Comparison of ENCODE assay signal across 8 cellular contexts in the genomic region with DNA sequence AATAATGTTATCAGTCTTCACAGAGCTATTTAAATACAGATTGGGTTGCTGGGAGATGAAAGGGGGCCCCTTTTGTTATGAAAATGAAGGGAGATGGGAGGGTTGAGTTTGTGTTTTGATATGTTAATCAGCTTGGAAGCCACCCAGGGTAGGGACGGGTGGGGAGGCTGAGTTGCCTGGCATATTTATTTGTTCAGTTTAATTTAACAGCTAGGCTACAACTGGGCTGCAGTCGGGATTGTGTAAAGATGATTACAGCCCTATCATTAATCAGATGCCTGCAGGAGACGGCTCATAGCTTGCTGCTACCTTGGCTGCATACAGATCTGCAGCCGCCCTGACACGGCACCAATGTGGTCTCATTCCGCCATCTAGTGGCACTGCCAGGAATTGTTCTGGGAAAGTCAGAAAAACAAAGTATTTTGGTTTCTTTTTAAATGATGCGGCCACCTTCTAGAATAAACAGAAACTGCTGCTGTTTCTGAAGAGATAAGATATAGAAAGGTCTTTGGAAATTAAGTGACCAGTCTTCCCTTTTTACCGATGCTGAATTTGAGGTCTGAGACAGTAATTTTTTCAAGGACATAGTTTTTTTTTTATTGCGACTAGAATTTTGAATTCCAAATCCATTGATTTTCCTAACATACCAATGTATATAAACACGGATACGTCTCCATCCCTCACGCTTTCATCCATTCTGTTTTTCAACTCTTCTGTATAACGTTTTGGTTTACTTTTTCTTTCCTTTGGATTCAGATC.
DNase-seq lines count a peak whose midpoint lies in the region; ATAC-seq lines count a peak whose summit lies in the region.

No MANE protein-coding gene starts in this region.

- DNase-seq in Caki2 (ENCODE audit: low read depth) (peak; percentile 44), HT-29 (ENCODE audit: low spot score) (peak; percentile 67), SK-N-MC (ENCODE audit: low read depth, low spot score) (peak; percentile 72), left cardiac atrium (peak; percentile 65), posterior vena cava (ENCODE audit: low spot score) (peak; percentile 89), ureter (ENCODE audit: low spot score) (peak; percentile 79)
- peak; percentile 34 for DNase-seq in activated naive CD8-positive, alpha-beta T cell treated with anti-CD3 and anti-CD28 coated beads, Interleukin-2, amount 50 U/mL, for 16 hours (ENCODE audit: low read depth, low spot score)

- H3K27ac ChIP-seq in SK-N-MC, result no peak overlapping the region

- in situ Hi-C loops in Caki2 (cut with HindIII; ENCODE audit: low pct_unique_long_range_greater_than_20kb, low sequenced_read_pairs), result no loop called here

- intact Hi-C loops in left cardiac atrium (cut with DNase I) (loop anchor here in 1 of 2 donors (2.0 kb wide), 1 partner anchor 230 kb away; no protein-coding TSS in a partner anchor), posterior vena cava (cut with DNase I) (no loop called here)

- H3K4me3 ChIP-seq in SK-N-MC, result peak overlapping the region; percentile 72

- ATAC-seq in left cardiac atrium, result peak; percentile 86 to 96
- ATAC-seq in HG03571 (IDR thresholded peaks at IDR 0.05; ENCODE audit: unreplicated experiment), result no peak

- peak overlapping the region; percentile 48 for H3K9ac ChIP-seq in SK-N-MC (ENCODE audit: insufficient read length)

- H3K36me3 ChIP-seq in SK-N-MC (ENCODE audit: insufficient read depth, low read length), result no peaks in the 10 kb centered on the region

- no peaks in the 10 kb centered on the region for H3K9me3 ChIP-seq in SK-N-MC (ENCODE audit: low read depth, low read length)

Comparison
In these comparisons a context has a peak if more than half of its experiments do, and no peak if none do; other contexts are left out.
1. DNase-seq: peak in every context shown above with its lines; median percentile 89 in posterior vena cava; 79 in ureter; 72 in SK-N-MC; 67 in HT-29; 65 in left cardiac atrium; 44 in Caki2; 34 in activated naive CD8-positive, alpha-beta T cell treated with anti-CD3 and anti-CD28 coated beads, Interleukin-2, amount 50 U/mL, for 16 hours.